ENCODE assay signal across 1 cellular context in the genomic region with DNA sequence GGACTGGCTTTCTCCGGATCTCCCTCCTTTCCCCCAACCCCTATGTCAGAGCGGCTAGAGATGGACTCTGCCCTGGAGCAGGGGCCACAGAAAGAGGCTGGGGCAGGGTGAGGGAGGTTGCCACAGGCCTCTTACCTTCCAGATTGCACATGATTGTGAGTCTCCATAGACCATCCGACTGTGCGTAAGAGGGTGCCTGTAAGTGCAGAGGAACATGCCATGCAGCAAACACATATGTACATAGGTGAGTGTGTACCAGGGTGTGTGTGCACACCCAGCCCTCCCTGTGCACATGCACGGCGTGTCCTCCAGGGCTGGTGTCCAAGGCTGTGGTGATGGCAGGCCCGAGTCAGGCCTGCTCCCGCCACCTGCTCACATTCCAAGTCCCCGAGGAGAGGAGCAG.
TF ChIP-seq lines count a peak whose summit lies in the region.

No MANE protein-coding gene starts in this region.

TF ChIP-seq in HepG2, 621 proteins besides CTCF, POLR2A, EP300 and RAD21 (continued from another document and continues in another):
- TF ChIP-seq, protein P1, sequence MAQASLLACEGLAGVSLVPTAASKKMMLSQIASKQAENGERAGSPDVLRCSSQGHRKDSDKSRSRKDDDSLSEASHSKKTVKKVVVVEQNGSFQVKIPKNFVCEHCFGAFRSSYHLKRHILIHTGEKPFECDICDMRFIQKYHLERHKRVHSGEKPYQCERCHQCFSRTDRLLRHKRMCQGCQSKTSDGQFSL (CRISPR knock-in tag; IDR thresholded peaks at IDR 0.05), result no peak
- TF ChIP-seq SRY (CRISPR knock-in tag; IDR thresholded peaks at IDR 0.05), result peak; percentile 74; the same call in 1 of the 2 replicates
- TF ChIP-seq, protein P2, sequence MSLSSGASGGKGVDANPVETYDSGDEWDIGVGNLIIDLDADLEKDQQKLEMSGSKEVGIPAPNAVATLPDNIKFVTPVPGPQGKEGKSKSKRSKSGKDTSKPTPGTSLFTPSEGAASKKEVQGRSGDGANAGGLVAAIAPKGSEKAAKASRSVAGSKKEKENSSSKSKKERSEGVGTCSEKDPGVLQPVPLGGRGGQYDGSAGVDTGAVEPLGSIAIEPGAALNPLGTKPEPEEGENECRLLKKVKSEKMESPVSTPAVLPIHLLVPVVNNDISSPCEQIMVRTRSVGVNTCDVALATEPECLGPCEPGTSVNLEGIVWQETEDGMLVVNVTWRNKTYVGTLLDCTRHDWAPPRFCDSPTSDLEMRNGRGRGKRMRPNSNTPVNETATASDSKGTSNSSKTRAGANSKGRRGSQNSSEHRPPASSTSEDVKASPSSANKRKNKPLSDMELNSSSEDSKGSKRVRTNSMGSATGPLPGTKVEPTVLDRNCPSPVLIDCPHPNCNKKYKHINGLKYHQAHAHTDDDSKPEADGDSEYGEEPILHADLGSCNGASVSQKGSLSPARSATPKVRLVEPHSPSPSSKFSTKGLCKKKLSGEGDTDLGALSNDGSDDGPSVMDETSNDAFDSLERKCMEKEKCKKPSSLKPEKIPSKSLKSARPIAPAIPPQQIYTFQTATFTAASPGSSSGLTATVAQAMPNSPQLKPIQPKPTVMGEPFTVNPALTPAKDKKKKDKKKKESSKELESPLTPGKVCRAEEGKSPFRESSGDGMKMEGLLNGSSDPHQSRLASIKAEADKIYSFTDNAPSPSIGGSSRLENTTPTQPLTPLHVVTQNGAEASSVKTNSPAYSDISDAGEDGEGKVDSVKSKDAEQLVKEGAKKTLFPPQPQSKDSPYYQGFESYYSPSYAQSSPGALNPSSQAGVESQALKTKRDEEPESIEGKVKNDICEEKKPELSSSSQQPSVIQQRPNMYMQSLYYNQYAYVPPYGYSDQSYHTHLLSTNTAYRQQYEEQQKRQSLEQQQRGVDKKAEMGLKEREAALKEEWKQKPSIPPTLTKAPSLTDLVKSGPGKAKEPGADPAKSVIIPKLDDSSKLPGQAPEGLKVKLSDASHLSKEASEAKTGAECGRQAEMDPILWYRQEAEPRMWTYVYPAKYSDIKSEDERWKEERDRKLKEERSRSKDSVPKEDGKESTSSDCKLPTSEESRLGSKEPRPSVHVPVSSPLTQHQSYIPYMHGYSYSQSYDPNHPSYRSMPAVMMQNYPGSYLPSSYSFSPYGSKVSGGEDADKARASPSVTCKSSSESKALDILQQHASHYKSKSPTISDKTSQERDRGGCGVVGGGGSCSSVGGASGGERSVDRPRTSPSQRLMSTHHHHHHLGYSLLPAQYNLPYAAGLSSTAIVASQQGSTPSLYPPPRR (CRISPR knock-in tag; IDR thresholded peaks at IDR 0.05; ENCODE audit: borderline replicate concordance), result no peak; the same call in 1 of the 2 replicates
- TF ChIP-seq ARNT2 (CRISPR knock-in tag; IDR thresholded peaks at IDR 0.05; ENCODE audit: low read depth), result no peak
- TF ChIP-seq, protein P3, sequence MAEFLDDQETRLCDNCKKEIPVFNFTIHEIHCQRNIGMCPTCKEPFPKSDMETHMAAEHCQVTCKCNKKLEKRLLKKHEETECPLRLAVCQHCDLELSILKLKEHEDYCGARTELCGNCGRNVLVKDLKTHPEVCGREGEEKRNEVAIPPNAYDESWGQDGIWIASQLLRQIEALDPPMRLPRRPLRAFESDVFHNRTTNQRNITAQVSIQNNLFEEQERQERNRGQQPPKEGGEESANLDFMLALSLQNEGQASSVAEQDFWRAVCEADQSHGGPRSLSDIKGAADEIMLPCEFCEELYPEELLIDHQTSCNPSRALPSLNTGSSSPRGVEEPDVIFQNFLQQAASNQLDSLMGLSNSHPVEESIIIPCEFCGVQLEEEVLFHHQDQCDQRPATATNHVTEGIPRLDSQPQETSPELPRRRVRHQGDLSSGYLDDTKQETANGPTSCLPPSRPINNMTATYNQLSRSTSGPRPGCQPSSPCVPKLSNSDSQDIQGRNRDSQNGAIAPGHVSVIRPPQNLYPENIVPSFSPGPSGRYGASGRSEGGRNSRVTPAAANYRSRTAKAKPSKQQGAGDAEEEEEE (CRISPR knock-in tag; IDR thresholded peaks at IDR 0.05; ENCODE audit: borderline replicate concordance), result no peak
- TF ChIP-seq, protein P4, sequence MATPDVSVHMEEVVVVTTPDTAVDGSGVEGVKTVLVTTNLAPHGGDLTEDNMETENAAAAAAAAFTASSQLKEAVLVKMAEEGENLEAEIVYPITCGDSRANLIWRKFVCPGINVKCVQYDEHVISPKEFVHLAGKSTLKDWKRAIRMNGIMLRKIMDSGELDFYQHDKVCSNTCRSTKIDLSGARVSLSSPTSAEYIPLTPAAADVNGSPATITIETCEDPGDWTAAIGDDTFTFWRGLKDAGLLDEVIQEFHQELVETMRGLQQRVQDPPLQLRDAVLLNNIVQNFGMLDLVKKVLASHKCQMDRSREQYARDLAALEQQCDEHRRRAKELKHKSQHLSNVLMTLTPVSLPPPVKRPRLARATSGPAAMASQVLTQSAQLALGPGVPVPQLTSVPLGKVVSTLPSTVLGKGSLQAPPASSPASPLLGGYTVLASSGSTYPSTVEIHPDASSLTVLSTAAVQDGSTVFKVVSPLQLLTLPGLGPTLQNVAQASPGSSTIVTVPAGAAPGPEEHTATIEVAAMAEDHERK (CRISPR knock-in tag; IDR thresholded peaks at IDR 0.05; ENCODE audit: low read depth), result no peak
- no peak for TF ChIP-seq AHR (CRISPR knock-in tag; IDR thresholded peaks at IDR 0.05)
- TF ChIP-seq KLF13 (CRISPR knock-in tag; IDR thresholded peaks at IDR 0.05), result no peak
- no peak for TF ChIP-seq AGO1 (IDR thresholded peaks at IDR 0.05; ENCODE audit: low read depth, low read length, poor library complexity, severe bottlenecking)
- TF ChIP-seq TMF1 (CRISPR knock-in tag; IDR thresholded peaks at IDR 0.05; ENCODE audit: low read depth), result no peak
- TF ChIP-seq ZNF451 (CRISPR knock-in tag; IDR thresholded peaks at IDR 0.05), result 0 out of 2 replicates have a peak, but pooled peaks have one; percentile 49
- TF ChIP-seq ZNF430 (CRISPR knock-in tag; IDR thresholded peaks at IDR 0.05), result no peak
- no peak for TF ChIP-seq ZFP82 (CRISPR knock-in tag; IDR thresholded peaks at IDR 0.05; ENCODE audit: borderline replicate concordance)
- TF ChIP-seq, protein P5, sequence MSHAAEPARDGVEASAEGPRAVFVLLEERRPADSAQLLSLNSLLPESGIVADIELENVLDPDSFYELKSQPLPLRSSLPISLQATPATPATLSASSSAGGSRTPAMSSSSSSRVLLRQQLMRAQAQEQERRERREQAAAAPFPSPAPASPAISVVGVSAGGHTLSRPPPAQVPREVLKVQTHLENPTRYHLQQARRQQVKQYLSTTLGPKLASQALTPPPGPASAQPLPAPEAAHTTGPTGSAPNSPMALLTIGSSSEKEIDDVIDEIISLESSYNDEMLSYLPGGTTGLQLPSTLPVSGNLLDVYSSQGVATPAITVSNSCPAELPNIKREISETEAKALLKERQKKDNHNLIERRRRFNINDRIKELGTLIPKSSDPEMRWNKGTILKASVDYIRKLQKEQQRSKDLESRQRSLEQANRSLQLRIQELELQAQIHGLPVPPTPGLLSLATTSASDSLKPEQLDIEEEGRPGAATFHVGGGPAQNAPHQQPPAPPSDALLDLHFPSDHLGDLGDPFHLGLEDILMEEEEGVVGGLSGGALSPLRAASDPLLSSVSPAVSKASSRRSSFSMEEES (CRISPR knock-in tag; IDR thresholded peaks at IDR 0.05), result no peak; the same call in 1 of the 2 replicates
- TF ChIP-seq, protein P6, sequence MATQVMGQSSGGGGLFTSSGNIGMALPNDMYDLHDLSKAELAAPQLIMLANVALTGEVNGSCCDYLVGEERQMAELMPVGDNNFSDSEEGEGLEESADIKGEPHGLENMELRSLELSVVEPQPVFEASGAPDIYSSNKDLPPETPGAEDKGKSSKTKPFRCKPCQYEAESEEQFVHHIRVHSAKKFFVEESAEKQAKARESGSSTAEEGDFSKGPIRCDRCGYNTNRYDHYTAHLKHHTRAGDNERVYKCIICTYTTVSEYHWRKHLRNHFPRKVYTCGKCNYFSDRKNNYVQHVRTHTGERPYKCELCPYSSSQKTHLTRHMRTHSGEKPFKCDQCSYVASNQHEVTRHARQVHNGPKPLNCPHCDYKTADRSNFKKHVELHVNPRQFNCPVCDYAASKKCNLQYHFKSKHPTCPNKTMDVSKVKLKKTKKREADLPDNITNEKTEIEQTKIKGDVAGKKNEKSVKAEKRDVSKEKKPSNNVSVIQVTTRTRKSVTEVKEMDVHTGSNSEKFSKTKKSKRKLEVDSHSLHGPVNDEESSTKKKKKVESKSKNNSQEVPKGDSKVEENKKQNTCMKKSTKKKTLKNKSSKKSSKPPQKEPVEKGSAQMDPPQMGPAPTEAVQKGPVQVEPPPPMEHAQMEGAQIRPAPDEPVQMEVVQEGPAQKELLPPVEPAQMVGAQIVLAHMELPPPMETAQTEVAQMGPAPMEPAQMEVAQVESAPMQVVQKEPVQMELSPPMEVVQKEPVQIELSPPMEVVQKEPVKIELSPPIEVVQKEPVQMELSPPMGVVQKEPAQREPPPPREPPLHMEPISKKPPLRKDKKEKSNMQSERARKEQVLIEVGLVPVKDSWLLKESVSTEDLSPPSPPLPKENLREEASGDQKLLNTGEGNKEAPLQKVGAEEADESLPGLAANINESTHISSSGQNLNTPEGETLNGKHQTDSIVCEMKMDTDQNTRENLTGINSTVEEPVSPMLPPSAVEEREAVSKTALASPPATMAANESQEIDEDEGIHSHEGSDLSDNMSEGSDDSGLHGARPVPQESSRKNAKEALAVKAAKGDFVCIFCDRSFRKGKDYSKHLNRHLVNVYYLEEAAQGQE (IDR thresholded peaks at IDR 0.05; ENCODE audit: borderline replicate concordance in 1 of 2, low read depth in 1 of 2, low read length in 2 of 2), result no peak; a peak in 1 of 4 replicates
- no peak for TF ChIP-seq GZF1 (CRISPR knock-in tag; IDR thresholded peaks at IDR 0.05)
- TF ChIP-seq, protein P7, sequence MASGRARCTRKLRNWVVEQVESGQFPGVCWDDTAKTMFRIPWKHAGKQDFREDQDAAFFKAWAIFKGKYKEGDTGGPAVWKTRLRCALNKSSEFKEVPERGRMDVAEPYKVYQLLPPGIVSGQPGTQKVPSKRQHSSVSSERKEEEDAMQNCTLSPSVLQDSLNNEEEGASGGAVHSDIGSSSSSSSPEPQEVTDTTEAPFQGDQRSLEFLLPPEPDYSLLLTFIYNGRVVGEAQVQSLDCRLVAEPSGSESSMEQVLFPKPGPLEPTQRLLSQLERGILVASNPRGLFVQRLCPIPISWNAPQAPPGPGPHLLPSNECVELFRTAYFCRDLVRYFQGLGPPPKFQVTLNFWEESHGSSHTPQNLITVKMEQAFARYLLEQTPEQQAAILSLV (CRISPR knock-in tag; IDR thresholded peaks at IDR 0.05; ENCODE audit: borderline replicate concordance), result no peak
- peak; percentile 11; the same call in 1 of the 2 replicates for TF ChIP-seq NR2F6 (IDR thresholded peaks at IDR 0.05)
- TF ChIP-seq NR2F6 (CRISPR knock-in tag; IDR thresholded peaks at IDR 0.05), result peak; percentile 28; the same call in 1 of the 2 replicates
- TF ChIP-seq, protein P8, sequence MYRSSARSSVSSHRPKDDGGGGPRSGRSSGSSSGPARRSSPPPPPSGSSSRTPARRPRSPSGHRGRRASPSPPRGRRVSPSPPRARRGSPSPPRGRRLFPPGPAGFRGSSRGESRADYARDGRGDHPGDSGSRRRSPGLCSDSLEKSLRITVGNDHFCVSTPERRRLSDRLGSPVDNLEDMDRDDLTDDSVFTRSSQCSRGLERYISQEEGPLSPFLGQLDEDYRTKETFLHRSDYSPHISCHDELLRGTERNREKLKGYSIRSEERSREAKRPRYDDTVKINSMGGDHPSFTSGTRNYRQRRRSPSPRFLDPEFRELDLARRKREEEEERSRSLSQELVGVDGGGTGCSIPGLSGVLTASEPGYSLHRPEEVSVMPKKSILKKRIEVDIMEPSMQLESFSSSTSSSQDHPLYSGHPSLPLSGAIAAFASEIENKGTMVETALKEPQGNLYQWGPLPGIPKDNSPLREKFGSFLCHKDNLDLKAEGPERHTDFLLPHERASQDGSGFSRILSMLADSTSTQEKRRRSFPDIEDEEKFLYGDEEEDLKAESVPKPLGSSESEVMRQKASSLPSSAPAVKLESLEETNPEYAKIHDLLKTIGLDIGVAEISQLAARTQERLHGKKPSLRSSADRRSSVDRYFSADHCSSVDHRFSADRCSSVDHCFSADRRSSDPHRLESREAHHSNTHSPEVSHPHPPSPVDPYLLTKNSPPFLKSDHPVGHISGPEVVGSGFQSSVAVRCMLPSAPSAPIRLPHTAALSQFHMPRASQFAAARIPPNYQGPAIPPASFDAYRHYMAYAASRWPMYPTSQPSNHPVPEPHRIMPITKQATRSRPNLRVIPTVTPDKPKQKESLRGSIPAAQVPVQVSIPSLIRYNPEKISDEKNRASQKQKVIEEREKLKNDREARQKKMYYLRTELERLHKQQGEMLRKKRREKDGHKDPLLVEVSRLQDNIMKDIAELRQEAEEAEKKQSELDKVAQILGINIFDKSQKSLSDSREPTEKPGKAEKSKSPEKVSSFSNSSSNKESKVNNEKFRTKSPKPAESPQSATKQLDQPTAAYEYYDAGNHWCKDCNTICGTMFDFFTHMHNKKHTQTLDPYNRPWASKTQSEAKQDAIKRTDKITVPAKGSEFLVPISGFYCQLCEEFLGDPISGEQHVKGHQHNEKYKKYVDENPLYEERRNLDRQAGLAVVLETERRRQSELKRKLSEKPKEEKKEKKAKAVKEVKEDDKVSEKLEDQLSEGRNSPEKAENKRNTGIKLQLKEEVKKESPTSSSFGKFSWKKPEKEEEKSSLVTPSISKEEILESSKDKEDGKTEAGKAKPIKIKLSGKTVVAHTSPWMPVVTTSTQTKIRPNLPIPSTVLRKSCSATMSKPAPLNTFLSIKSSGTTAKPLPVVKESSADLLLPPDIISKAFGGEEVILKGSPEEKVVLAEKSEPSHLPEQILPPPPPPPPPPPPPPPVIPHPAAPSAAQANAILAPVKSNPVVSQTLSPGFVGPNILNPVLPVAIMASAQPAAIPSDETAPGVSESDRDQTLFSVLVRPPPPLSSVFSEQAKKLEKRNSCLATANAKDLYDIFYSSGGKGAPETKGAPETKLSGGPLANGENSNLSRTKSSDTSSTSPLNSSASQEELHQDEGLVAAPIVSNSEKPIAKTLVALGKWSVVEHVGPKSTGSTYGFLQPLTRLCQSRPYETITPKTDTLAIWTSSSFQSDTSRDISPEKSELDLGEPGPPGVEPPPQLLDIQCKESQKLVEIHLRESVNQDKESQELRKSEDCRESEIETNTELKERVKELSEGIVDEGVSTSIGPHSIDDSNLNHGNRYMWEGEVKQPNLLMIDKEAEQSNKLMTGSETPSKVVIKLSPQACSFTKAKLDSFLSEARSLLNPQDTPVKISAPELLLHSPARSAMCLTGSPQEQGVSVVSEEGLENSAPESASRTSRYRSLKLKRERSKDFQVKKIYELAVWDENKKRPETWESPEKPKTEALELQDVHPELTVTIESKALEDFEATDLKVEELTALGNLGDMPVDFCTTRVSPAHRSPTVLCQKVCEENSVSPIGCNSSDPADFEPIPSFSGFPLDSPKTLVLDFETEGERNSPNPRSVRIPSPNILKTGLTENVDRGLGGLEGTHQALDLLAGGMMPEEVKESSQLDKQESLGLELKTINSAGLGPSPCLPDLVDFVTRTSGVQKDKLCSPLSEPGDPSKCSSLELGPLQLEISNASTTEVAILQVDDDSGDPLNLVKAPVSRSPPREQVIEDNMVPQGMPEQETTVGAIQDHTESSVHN (CRISPR knock-in tag; IDR thresholded peaks at IDR 0.05), result no peak
- TF ChIP-seq ZNF619 (CRISPR knock-in tag; IDR thresholded peaks at IDR 0.05), result no peak
- no peak for TF ChIP-seq ZNF615 (CRISPR knock-in tag; IDR thresholded peaks at IDR 0.05; ENCODE audit: borderline replicate concordance)
- TF ChIP-seq AKAP8 (CRISPR knock-in tag; IDR thresholded peaks at IDR 0.05), result 0 out of 2 replicates have a peak, but pooled peaks have one; percentile 55
- no peak for TF ChIP-seq TCF7L2 (IDR thresholded peaks at IDR 0.05; ENCODE audit: low read depth, low read length)
- no peak for TF ChIP-seq ZNF317 (CRISPR knock-in tag; IDR thresholded peaks at IDR 0.05)
- no peak for TF ChIP-seq ZIK1 (CRISPR knock-in tag; IDR thresholded peaks at IDR 0.05; ENCODE audit: borderline replicate concordance, low read depth)
- no peak for TF ChIP-seq MATR3 (CRISPR knock-in tag; IDR thresholded peaks at IDR 0.05)
- no peak; the same call in 1 of the 2 replicates for TF ChIP-seq NFYB (CRISPR knock-in tag; IDR thresholded peaks at IDR 0.05)
